9 cellular contexts compared by ENCODE assay signal in genomic region chr10:131921191-131921590, GRCh38. TPM values are rescaled to one million over a fixed set of nuclear protein-coding genes. Genes with fewer than 3 reads are reported as not detected.
DNase-seq lines count a peak whose midpoint lies in the region; ATAC-seq lines count a peak whose summit lies in the region.
"Had no signal": no experiment of that assay in that cellular context is flagged by ENCODE, and none has a peak within 500 bp of the region (broad histone marks: within the 10 kb centered on the region; RNA-seq: fewer than 3 reads in every experiment).

No MANE protein-coding gene starts in this region.

- DNase-seq in Right ventricle myocardium superior (no peak), cardiac septum (ENCODE audit: low spot score) (no peak), globus pallidus (ENCODE audit: low spot score) (peak; percentile 57), NCI-H82 (lab: John Stamatoyannopoulos, UW) (no peak), glomerular visceral epithelial cell (ENCODE audit: extremely low spot score) (no peak)
- DNase-seq: SHP77 had no signal

- H3K36me3 ChIP-seq in urinary bladder (ENCODE audit: insufficient read depth) = no peaks in the 10 kb centered on the region

- no peaks in the 10 kb centered on the region for H3K4me1 ChIP-seq in urinary bladder (ENCODE audit: insufficient read depth)

- intact Hi-C loops in Right ventricle myocardium superior (cut with DNase I) (no loop called here), cardiac septum (cut with DNase I) (no loop called here)

- no peak overlapping the region for H3K4me3 ChIP-seq in urinary bladder (ENCODE audit: low read depth, low read length)

- H3K27ac ChIP-seq in urinary bladder (ENCODE audit: low read depth) = peak overlapping the region; percentile 78

- 75% methylated on average over 8 of the region's 8 CpGs for WGBS in urinary bladder

- peak; percentile 22 for ATAC-seq in Right ventricle myocardium superior (ENCODE audit: poor library complexity)
- ATAC-seq in HG02973 (IDR thresholded peaks at IDR 0.05; ENCODE audit: unreplicated experiment) = peak; percentile 58
- ATAC-seq in GM19324 (IDR thresholded peaks at IDR 0.05; ENCODE audit: low FRiP score, unreplicated experiment) = no peak

RNA-seq across cellular contexts. Expression of gene PPP2R2D, which starts 20.4 kb away (rescaled TPM):
- total RNA-seq in Right ventricle myocardium superior (33.9 TPM), cardiac septum (35.3 TPM), urinary bladder (44.7 TPM)
- polyA plus RNA-seq in urinary bladder = 25.1 TPM
